Comparison of ENCODE assay signal across 1 cellular context in genomic region chr19:15199219-15199651, GRCh38.
TF ChIP-seq lines count a peak whose summit lies in the region.

No MANE protein-coding gene starts in this region.

TF ChIP-seq in SK-N-SH treated with all-trans-retinoic acid at 6 μM for 48 hours, 23 proteins besides CTCF, POLR2A, EP300 and RAD21 (continued from another document):
- no peak for TF ChIP-seq RARB (CRISPR knock-in tag; IDR thresholded peaks at IDR 0.05)
- TF ChIP-seq ZNF70 (CRISPR knock-in tag; IDR thresholded peaks at IDR 0.05): no peak
- no peak for TF ChIP-seq ISL1 (CRISPR knock-in tag; IDR thresholded peaks at IDR 0.05)
- no peak for TF ChIP-seq CSRNP3 (CRISPR knock-in tag; IDR thresholded peaks at IDR 0.05)
- TF ChIP-seq ZFP30 (CRISPR knock-in tag; IDR thresholded peaks at IDR 0.05): no peak
- no peak for TF ChIP-seq POU6F1 (CRISPR knock-in tag; IDR thresholded peaks at IDR 0.05; ENCODE audit: borderline replicate concordance, low read depth)
